In the genomic region with DNA sequence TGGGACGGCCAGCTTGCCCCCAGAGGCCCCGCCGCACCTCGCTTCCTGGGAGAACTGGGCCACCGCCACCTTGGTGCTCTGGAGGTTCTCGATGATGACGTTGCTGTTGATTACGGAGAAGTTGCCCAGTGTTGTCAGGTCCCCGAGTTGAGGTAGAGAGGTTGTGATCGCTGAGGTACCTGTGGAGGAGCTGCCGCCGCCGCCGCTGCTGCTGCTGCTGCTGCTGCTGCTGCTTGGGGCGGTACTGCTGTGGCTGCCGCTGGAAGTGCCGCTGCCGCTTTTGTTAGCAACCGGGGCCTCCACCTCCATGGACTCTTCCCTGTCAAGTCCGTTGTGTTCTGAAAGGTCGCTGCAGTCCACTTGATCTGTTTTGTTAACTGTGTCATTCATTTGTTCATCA, we compare ENCODE assay signal across 1 cellular context.
TF ChIP-seq lines count a peak whose summit lies in the region.

No MANE protein-coding gene starts in this region.

TF ChIP-seq in GM23338, 12 proteins besides CTCF, POLR2A, EP300 and RAD21 (continued from another document):
- TF ChIP-seq, protein P1, sequence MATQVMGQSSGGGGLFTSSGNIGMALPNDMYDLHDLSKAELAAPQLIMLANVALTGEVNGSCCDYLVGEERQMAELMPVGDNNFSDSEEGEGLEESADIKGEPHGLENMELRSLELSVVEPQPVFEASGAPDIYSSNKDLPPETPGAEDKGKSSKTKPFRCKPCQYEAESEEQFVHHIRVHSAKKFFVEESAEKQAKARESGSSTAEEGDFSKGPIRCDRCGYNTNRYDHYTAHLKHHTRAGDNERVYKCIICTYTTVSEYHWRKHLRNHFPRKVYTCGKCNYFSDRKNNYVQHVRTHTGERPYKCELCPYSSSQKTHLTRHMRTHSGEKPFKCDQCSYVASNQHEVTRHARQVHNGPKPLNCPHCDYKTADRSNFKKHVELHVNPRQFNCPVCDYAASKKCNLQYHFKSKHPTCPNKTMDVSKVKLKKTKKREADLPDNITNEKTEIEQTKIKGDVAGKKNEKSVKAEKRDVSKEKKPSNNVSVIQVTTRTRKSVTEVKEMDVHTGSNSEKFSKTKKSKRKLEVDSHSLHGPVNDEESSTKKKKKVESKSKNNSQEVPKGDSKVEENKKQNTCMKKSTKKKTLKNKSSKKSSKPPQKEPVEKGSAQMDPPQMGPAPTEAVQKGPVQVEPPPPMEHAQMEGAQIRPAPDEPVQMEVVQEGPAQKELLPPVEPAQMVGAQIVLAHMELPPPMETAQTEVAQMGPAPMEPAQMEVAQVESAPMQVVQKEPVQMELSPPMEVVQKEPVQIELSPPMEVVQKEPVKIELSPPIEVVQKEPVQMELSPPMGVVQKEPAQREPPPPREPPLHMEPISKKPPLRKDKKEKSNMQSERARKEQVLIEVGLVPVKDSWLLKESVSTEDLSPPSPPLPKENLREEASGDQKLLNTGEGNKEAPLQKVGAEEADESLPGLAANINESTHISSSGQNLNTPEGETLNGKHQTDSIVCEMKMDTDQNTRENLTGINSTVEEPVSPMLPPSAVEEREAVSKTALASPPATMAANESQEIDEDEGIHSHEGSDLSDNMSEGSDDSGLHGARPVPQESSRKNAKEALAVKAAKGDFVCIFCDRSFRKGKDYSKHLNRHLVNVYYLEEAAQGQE (IDR thresholded peaks at IDR 0.05; ENCODE audit: unreplicated experiment), result no peak
- TF ChIP-seq POLR2AphosphoS5 (IDR thresholded peaks at IDR 0.05; ENCODE audit: low read depth) (no peak), JUNB (IDR thresholded peaks at IDR 0.05; ENCODE audit: unreplicated experiment) (no peak), ZNF114 (CRISPR knock-in tag; IDR thresholded peaks at IDR 0.05) (no peak), CREB1 (CRISPR knock-in tag; IDR thresholded peaks at IDR 0.05; ENCODE audit: low read depth) (no peak)
